2 cellular contexts compared by ENCODE assay signal in the genomic region with DNA sequence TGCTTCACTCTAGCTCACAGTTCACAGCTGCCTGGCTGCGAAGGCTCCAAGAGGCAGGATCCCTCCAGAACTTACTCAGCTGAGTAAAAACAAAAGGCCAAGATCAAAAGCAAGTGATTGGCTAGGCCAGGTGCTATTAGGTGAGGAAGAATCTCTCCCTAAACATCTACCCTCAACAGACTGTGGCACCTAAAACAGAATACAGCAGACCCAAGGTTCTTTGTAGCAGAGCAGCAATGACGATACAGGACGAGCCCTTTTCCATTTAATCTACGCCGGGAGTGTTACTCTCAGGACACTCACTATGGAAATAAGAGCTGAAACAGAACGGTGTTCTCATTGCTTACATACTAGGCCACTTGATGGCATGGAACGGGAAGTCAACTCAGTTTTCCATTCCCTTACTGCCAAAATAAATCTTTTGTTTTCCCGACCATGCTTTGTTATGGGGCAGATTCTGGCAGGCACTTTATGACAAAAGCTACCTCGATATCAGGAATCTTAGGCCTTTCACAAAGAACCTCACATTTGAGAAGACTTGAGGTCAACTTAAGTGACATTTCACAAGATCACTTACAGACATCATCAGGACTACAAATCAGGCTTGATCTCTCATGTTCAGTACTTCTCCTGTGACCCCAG.
TF ChIP-seq lines count a peak whose summit lies in the region.

No MANE protein-coding gene starts in this region.

TF ChIP-seq in SK-N-SH, 30 proteins besides CTCF, POLR2A, EP300 and RAD21:
- TF ChIP-seq SMC3 (IDR thresholded peaks at IDR 0.05; ENCODE audit: low read depth, low read length) = no peak
- no peak for TF ChIP-seq RFX5 (IDR thresholded peaks at IDR 0.05; ENCODE audit: low read length)
- TF ChIP-seq, protein P1, sequence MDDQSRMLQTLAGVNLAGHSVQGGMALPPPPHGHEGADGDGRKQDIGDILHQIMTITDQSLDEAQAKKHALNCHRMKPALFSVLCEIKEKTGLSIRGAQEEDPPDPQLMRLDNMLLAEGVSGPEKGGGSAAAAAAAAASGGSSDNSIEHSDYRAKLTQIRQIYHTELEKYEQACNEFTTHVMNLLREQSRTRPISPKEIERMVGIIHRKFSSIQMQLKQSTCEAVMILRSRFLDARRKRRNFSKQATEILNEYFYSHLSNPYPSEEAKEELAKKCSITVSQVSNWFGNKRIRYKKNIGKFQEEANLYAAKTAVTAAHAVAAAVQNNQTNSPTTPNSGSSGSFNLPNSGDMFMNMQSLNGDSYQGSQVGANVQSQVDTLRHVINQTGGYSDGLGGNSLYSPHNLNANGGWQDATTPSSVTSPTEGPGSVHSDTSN (IDR thresholded peaks at IDR 0.05) = no peak
- no peak for TF ChIP-seq JUND (IDR thresholded peaks at IDR 0.05)
- TF ChIP-seq YY1 (IDR thresholded peaks at IDR 0.05; ENCODE audit: low read depth) = no peak
- no peak for TF ChIP-seq GABPA (IDR thresholded peaks at IDR 0.05; ENCODE audit: low read depth)
- no peak for TF ChIP-seq SIN3A (IDR thresholded peaks at IDR 0.05; ENCODE audit: borderline replicate concordance, low read depth, low read length)
- TF ChIP-seq FOXJ3 (CRISPR knock-in tag; IDR thresholded peaks at IDR 0.05) = no peak
- TF ChIP-seq TAF1 (IDR thresholded peaks at IDR 0.05; ENCODE audit: borderline replicate concordance, low read depth, low read length) = no peak
- TF ChIP-seq, protein P2, sequence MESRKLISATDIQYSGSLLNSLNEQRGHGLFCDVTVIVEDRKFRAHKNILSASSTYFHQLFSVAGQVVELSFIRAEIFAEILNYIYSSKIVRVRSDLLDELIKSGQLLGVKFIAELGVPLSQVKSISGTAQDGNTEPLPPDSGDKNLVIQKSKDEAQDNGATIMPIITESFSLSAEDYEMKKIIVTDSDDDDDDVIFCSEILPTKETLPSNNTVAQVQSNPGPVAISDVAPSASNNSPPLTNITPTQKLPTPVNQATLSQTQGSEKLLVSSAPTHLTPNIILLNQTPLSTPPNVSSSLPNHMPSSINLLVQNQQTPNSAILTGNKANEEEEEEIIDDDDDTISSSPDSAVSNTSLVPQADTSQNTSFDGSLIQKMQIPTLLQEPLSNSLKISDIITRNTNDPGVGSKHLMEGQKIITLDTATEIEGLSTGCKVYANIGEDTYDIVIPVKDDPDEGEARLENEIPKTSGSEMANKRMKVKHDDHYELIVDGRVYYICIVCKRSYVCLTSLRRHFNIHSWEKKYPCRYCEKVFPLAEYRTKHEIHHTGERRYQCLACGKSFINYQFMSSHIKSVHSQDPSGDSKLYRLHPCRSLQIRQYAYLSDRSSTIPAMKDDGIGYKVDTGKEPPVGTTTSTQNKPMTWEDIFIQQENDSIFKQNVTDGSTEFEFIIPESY (IDR thresholded peaks at IDR 0.05; ENCODE audit: borderline replicate concordance, low read depth) = no peak
- no peak for TF ChIP-seq NRF1 (IDR thresholded peaks at IDR 0.05; ENCODE audit: low read depth, low read length)
- TF ChIP-seq GATA2 (CRISPR knock-in tag; IDR thresholded peaks at IDR 0.05) = no peak
- no peak for TF ChIP-seq TCF12 (IDR thresholded peaks at IDR 0.05)
- TF ChIP-seq, protein P3, sequence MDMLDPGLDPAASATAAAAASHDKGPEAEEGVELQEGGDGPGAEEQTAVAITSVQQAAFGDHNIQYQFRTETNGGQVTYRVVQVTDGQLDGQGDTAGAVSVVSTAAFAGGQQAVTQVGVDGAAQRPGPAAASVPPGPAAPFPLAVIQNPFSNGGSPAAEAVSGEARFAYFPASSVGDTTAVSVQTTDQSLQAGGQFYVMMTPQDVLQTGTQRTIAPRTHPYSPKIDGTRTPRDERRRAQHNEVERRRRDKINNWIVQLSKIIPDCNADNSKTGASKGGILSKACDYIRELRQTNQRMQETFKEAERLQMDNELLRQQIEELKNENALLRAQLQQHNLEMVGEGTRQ (IDR thresholded peaks at IDR 0.05; ENCODE audit: borderline replicate concordance, low read depth, low read length) = no peak
- no peak for TF ChIP-seq ELF1 (IDR thresholded peaks at IDR 0.05)
- TF ChIP-seq FOXM1 (IDR thresholded peaks at IDR 0.05; ENCODE audit: low read depth) = no peak
- TF ChIP-seq, protein P4, sequence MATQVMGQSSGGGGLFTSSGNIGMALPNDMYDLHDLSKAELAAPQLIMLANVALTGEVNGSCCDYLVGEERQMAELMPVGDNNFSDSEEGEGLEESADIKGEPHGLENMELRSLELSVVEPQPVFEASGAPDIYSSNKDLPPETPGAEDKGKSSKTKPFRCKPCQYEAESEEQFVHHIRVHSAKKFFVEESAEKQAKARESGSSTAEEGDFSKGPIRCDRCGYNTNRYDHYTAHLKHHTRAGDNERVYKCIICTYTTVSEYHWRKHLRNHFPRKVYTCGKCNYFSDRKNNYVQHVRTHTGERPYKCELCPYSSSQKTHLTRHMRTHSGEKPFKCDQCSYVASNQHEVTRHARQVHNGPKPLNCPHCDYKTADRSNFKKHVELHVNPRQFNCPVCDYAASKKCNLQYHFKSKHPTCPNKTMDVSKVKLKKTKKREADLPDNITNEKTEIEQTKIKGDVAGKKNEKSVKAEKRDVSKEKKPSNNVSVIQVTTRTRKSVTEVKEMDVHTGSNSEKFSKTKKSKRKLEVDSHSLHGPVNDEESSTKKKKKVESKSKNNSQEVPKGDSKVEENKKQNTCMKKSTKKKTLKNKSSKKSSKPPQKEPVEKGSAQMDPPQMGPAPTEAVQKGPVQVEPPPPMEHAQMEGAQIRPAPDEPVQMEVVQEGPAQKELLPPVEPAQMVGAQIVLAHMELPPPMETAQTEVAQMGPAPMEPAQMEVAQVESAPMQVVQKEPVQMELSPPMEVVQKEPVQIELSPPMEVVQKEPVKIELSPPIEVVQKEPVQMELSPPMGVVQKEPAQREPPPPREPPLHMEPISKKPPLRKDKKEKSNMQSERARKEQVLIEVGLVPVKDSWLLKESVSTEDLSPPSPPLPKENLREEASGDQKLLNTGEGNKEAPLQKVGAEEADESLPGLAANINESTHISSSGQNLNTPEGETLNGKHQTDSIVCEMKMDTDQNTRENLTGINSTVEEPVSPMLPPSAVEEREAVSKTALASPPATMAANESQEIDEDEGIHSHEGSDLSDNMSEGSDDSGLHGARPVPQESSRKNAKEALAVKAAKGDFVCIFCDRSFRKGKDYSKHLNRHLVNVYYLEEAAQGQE (IDR thresholded peaks at IDR 0.05; ENCODE audit: low read depth, low read length) = no peak

TF ChIP-seq in H1, 55 proteins besides CTCF, POLR2A, EP300 and RAD21:
- TF ChIP-seq EZH2 (IDR thresholded peaks at IDR 0.05; ENCODE audit: low read depth, low read length, severe bottlenecking) (no peak), FOSL1 (IDR thresholded peaks at IDR 0.05; ENCODE audit: insufficient read depth, low read depth, low read length) (no peak), SP2 (IDR thresholded peaks at IDR 0.05; ENCODE audit: low read length) (no peak), BRCA1 (IDR thresholded peaks at IDR 0.05; ENCODE audit: low read depth, low read length) (no peak), EGR1 (IDR thresholded peaks at IDR 0.05; ENCODE audit: borderline replicate concordance, low read depth, low read length) (no peak), SAP30 (IDR thresholded peaks at IDR 0.05; ENCODE audit: insufficient read depth, insufficient replicate concordance, low read length) (no peak), HDAC2 (IDR thresholded peaks at IDR 0.05; ENCODE audit: borderline replicate concordance in 1 of 2, low read depth in 2 of 2, low read length in 2 of 2) (no peak), SP1 (IDR thresholded peaks at IDR 0.05; ENCODE audit: low read depth, low read length) (no peak), POLR2AphosphoS5 (IDR thresholded peaks at IDR 0.05; ENCODE audit: low read depth, low read length) (no peak)
